In the genomic region with DNA sequence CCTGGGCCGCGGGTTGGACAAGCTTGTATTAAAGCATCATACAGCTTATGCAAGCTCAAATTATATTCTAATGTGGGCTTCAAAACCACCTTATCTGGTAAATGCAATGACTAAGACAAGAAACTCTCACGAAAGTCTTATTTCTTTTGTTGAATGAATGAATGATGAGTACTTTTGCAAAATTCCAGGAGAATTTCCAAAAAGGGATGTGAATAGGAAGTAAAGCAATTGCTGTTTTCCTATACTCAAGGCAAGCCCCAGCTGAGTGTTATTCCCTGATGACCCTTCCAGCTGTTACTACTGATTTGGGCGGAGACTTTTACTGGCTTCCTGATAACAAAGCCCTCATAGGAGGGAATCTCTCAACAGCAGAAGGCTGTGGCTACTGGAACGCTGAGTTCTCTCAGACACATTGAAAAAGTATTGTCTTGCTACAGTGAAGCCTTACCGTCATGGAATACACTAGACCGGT, we compare ENCODE assay signal across 11 cellular contexts.
DNase-seq lines count a peak whose midpoint lies in the region; ATAC-seq lines count a peak whose summit lies in the region.
"Had no signal": no experiment of that assay in that cellular context is flagged by ENCODE, and none has a peak within 500 bp of the region (broad histone marks: within the 10 kb centered on the region; RNA-seq: fewer than 3 reads in every experiment).

No MANE protein-coding gene starts in this region.

- no peaks in the 10 kb centered on the region for H3K27me3 ChIP-seq in SJCRH30
- H3K27me3 ChIP-seq: BE2C had no signal

- intact Hi-C loops in Right ventricle myocardium superior (cut with DNase I) = loop anchor here (5.0 to 10.0 kb wide), 4 partner anchors 190 to 450 kb away; a partner anchor contains a TSS

- ATAC-seq in Right ventricle myocardium superior (ENCODE audit: poor library complexity) (peak; percentile 78), HG02852 (IDR thresholded peaks at IDR 0.05; ENCODE audit: unreplicated experiment) (no peak), HG02973 (IDR thresholded peaks at IDR 0.05; ENCODE audit: unreplicated experiment) (no peak)

- H3K4me3 ChIP-seq in SJCRH30 = peak overlapping the region; percentile 8; the same call in 1 of the 2 replicates
- H3K4me3 ChIP-seq: suprapubic skin had no signal

- DNase-seq in NCI-H2227 (lab: John Stamatoyannopoulos, UW; ENCODE audit: unreplicated experiment) = peak; percentile 42
- peak; percentile 43 to 73 for DNase-seq in SJCRH30
- no peak for DNase-seq in Right ventricle myocardium superior
- DNase-seq in retina = peak; percentile 21
- no peak for DNase-seq in activated CD4-positive, alpha-beta T cell treated with anti-CD3 and anti-CD28 coated beads, Interleukin-2, amount 50 U/mL, for 1 hour
- DNase-seq: NCI-H524 treated with DMSO at 0.1 percent for 48 hours, T-helper 17 cell had no signal

- H3K4me1 ChIP-seq in SJCRH30 = peaks cover 5% of the 10 kb centered on the region; the same call in 1 of the 2 replicates

- no peaks in the 10 kb centered on the region for H3K36me3 ChIP-seq in SJCRH30
- H3K36me3 ChIP-seq: BE2C, suprapubic skin had no signal

- H3K9me3 ChIP-seq in SJCRH30 (replicated peaks) = no peaks in the 10 kb centered on the region
- H3K9me3 ChIP-seq: BE2C, suprapubic skin had no signal

- H3K27ac ChIP-seq in SJCRH30 = no peak overlapping the region
- H3K27ac ChIP-seq: suprapubic skin had no signal

Comparison
In these comparisons a context has a peak if more than half of its experiments do, and no peak if none do; other contexts are left out.
1. DNase-seq: peak in NCI-H2227 (single experiment), SJCRH30 (2 of 2) and retina (single experiment); none in Right ventricle myocardium superior (single experiment) and activated CD4-positive, alpha-beta T cell treated with anti-CD3 and anti-CD28 coated beads, Interleukin-2, amount 50 U/mL, for 1 hour (single experiment).